In the genomic region with DNA sequence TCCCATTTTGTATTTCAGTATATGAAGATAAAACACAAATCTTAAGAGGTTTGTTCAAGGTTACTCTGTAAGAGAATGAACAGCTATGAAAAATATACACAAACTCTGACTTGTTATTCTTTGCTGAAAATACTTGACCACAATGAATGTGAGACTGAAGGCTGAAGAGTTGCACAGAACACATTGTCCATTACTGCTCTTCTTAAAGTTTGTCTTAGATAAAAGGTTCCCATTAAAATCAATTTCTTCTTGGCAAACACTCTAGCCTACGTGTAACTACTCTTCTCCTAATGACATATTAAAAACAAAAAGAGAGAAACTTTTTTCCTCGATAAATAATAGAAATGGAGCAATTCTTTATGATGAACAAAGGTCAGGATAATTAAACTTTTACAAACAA, we compare ENCODE assay signal across 2 cellular contexts.
TF ChIP-seq lines count a peak whose summit lies in the region.

No MANE protein-coding gene starts in this region.

TF ChIP-seq in IMR-90, 13 proteins besides CTCF, POLR2A, EP300 and RAD21:
- no peak for TF ChIP-seq FOS (IDR thresholded peaks at IDR 0.05; ENCODE audit: low read depth, low read length)
- no peak for TF ChIP-seq CEBPB (IDR thresholded peaks at IDR 0.05; ENCODE audit: low read depth, low read length)
- TF ChIP-seq RCOR1 (IDR thresholded peaks at IDR 0.05; ENCODE audit: insufficient replicate concordance, low read length), result no peak
- TF ChIP-seq RFX5 (IDR thresholded peaks at IDR 0.05; ENCODE audit: low read depth, low read length), result no peak
- TF ChIP-seq, protein P1, sequence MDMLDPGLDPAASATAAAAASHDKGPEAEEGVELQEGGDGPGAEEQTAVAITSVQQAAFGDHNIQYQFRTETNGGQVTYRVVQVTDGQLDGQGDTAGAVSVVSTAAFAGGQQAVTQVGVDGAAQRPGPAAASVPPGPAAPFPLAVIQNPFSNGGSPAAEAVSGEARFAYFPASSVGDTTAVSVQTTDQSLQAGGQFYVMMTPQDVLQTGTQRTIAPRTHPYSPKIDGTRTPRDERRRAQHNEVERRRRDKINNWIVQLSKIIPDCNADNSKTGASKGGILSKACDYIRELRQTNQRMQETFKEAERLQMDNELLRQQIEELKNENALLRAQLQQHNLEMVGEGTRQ (IDR thresholded peaks at IDR 0.05; ENCODE audit: low read depth, low read length), result no peak
- no peak for TF ChIP-seq BHLHE40 (IDR thresholded peaks at IDR 0.05; ENCODE audit: low read depth, low read length)
- no peak for TF ChIP-seq MAFK (IDR thresholded peaks at IDR 0.05; ENCODE audit: low read depth, low read length)
- TF ChIP-seq MAZ (IDR thresholded peaks at IDR 0.05; ENCODE audit: borderline replicate concordance, low read depth, low read length), result no peak
- TF ChIP-seq MXI1 (IDR thresholded peaks at IDR 0.05; ENCODE audit: borderline replicate concordance, low read depth, low read length), result no peak
- no peak for TF ChIP-seq CHD1 (IDR thresholded peaks at IDR 0.05; ENCODE audit: low read depth, low read length)
- TF ChIP-seq, protein P2, sequence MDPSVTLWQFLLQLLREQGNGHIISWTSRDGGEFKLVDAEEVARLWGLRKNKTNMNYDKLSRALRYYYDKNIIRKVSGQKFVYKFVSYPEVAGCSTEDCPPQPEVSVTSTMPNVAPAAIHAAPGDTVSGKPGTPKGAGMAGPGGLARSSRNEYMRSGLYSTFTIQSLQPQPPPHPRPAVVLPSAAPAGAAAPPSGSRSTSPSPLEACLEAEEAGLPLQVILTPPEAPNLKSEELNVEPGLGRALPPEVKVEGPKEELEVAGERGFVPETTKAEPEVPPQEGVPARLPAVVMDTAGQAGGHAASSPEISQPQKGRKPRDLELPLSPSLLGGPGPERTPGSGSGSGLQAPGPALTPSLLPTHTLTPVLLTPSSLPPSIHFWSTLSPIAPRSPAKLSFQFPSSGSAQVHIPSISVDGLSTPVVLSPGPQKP (IDR thresholded peaks at IDR 0.05; ENCODE audit: borderline replicate concordance, low read depth, low read length), result no peak
- no peak for TF ChIP-seq SMC3 (IDR thresholded peaks at IDR 0.05; ENCODE audit: low read depth, low read length)
- TF ChIP-seq NFE2L2 (IDR thresholded peaks at IDR 0.05; ENCODE audit: low read depth, low read length), result no peak

TF ChIP-seq in GM12878, 131 proteins besides CTCF, POLR2A, EP300 and RAD21:
- TF ChIP-seq FOXM1 (IDR thresholded peaks at IDR 0.05; ENCODE audit: low read depth, low read length) (no peak), FOXK2 (IDR thresholded peaks at IDR 0.05) (no peak), ZZZ3 (IDR thresholded peaks at IDR 0.05; ENCODE audit: control insufficient read depth, insufficient read length, low read depth) (no peak), MYC (IDR thresholded peaks at IDR 0.05; ENCODE audit: insufficient read depth, insufficient read length, insufficient replicate concordance, low read length, severe bottlenecking) (no peak), STAT3 (IDR thresholded peaks at IDR 0.05; ENCODE audit: low read depth, low read length) (no peak), ETV6 (conservative IDR thresholded peaks at IDR 0.05 in 1 of 2, IDR thresholded peaks at IDR 0.05 in 1 of 2; ENCODE audit: borderline replicate concordance in 1 of 2, low read depth in 1 of 2) (no peak), JUNB (IDR thresholded peaks at IDR 0.05) (no peak), ZNF274 (IDR thresholded peaks at IDR 0.05; ENCODE audit: insufficient read depth, insufficient read length) (no peak), ZNF592 (IDR thresholded peaks at IDR 0.05) (no peak), SUZ12 (IDR thresholded peaks at IDR 0.05; ENCODE audit: unreplicated experiment) (no peak), ZNF622 (IDR thresholded peaks at IDR 0.05) (no peak), STAT1 (conservative IDR thresholded peaks at IDR 0.05) (no peak), CHD4 (IDR thresholded peaks at IDR 0.05) (no peak), MTA2 (IDR thresholded peaks at IDR 0.05; ENCODE audit: low read depth) (no peak), TAF1 (IDR thresholded peaks at IDR 0.05; ENCODE audit: borderline replicate concordance, low read depth, low read length) (no peak)
- TF ChIP-seq, protein P3, sequence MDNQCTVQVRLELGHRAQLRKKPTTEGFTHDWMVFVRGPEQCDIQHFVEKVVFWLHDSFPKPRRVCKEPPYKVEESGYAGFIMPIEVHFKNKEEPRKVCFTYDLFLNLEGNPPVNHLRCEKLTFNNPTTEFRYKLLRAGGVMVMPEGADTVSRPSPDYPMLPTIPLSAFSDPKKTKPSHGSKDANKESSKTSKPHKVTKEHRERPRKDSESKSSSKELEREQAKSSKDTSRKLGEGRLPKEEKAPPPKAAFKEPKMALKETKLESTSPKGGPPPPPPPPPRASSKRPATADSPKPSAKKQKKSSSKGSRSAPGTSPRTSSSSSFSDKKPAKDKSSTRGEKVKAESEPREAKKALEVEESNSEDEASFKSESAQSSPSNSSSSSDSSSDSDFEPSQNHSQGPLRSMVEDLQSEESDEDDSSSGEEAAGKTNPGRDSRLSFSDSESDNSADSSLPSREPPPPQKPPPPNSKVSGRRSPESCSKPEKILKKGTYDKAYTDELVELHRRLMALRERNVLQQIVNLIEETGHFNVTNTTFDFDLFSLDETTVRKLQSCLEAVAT (IDR thresholded peaks at IDR 0.05), result no peak
